3 cellular contexts compared by ENCODE assay signal in the genomic region with DNA sequence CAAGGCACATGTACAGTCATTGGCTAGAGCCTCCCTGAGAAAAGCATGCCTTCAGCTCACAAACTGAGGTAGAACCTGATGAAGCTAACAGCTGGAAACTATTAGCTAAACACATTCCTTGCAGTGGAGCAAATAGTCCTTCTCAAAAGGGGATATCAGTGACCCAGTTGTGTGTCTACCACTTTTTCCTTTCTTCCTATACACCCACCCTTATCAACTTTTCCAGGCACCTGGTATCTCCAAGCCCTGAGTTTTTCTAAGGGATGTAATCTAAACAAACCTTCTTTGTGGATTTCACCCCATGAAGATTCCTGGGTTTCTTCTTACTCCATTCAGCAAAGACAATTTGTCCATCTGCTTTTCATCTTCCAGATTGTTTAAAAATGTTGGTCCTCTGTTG.
"Had no signal": no experiment of that assay in that cellular context is flagged by ENCODE, and none has a peak within 500 bp of the region (broad histone marks: within the 10 kb centered on the region; RNA-seq: fewer than 3 reads in every experiment).

No MANE protein-coding gene starts in this region.

- H3K4me3 ChIP-seq: GM12878 had no signal

- ATAC-seq: GM12878 had no signal

- DNase-seq: GDM1, GF-D8 had no signal
